In the genomic region with DNA sequence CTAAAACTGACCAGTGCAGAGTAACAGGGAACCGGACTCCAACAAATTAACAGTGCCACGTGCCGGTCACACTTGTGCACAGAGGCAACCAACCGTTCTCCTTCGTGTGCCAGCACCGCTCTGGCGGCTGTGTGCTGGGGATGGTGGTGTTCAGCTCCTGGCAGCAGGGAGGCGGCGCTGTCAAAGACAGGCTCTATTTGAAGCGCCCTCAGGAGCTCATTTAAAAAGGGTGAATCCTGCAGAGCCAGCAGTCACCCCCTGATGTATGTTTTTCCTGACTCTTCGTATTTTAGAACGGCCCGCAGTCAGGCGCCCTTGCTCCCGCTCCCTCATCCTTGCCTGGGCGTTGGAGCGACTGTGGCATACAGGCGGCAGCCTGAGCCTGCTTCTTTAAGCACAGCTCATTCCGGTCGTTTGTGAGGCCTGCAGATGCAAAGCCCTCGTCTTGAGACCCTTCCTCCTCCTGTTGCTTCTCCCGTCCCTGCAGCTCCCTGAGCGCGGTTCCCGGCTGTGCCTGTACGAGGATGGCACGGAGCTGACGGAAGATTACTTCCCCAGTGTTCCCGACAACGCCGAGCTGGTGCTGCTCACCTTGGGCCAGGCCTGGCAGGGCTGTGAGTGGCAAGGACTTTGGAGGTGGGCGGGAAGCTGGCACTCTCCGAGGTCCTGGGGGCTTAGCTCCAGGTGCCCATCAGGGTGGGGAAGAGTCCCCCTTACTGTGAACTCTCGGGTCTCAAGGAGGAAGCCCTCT, we compare ENCODE assay signal across 8 cellular contexts. TPM values are rescaled to one million over a fixed set of nuclear protein-coding genes. Genes with fewer than 3 reads are reported as not detected.
DNase-seq lines count a peak whose midpoint lies in the region; ATAC-seq and TF ChIP-seq lines count a peak whose summit lies in the region.

No MANE protein-coding gene starts in this region.

- no peaks in the 10 kb centered on the region for H3K27me3 ChIP-seq in hepatocyte

- peaks cover 16% of the 10 kb centered on the region for H3K4me1 ChIP-seq in hepatocyte (ENCODE audit: insufficient read depth)

- no peak for ATAC-seq in GM21786 (IDR thresholded peaks at IDR 0.05; ENCODE audit: unreplicated experiment)

- DNase-seq in DMS79 (lab: John Stamatoyannopoulos, UW), result peak; percentile 12
- DNase-seq in KBM-7, result peak; percentile 34
- DNase-seq in activated naive CD8-positive, alpha-beta T cell treated with anti-CD3 and anti-CD28 coated beads for 36 hours, result no peak
- DNase-seq in hepatocyte (ENCODE audit: low spot score), result peak; percentile 40
- DNase-seq in retina, result peak; percentile 63
- DNase-seq in GM19238 (ENCODE audit: insufficient read length, low spot score), result no peak
- DNase-seq in NCI-H2029 (lab: John Stamatoyannopoulos, UW), result no peak

- no peaks in the 10 kb centered on the region for H3K27me3 Mint-ChIP-seq in activated naive CD8-positive, alpha-beta T cell treated with anti-CD3 and anti-CD28 coated beads for 36 hours

- H3K79me2 ChIP-seq in hepatocyte, result peaks cover 58% of the 10 kb centered on the region

- in situ Hi-C loops in KBM-7 (cut with MboI; ENCODE audit: low pct_unique_long_range_greater_than_20kb, low sequenced_read_pairs), result no loop called here

- WGBS in hepatocyte (ENCODE audit: low lambda C conversion rate, missing lambda C conversion rate), result 73% methylated on average over 33 of the region's 34 CpGs

- H3K4me3 Mint-ChIP-seq in activated naive CD8-positive, alpha-beta T cell treated with anti-CD3 and anti-CD28 coated beads for 36 hours, result peak overlapping the region; percentile 96

- H2AFZ ChIP-seq in hepatocyte, result peak overlapping the region; percentile 70

- peaks cover 11% of the 10 kb centered on the region for H4K20me1 ChIP-seq in hepatocyte (ENCODE audit: insufficient read depth, poor library complexity, severe bottlenecking)

- H3K9me3 Mint-ChIP-seq in activated naive CD8-positive, alpha-beta T cell treated with anti-CD3 and anti-CD28 coated beads for 36 hours, result no peaks in the 10 kb centered on the region

- peak overlapping the region; percentile 78 for H3K4me3 ChIP-seq in hepatocyte

- TF ChIP-seq CTCF in hepatocyte (IDR thresholded peaks at IDR 0.05; ENCODE audit: poor library complexity), result peak; percentile 29

- H3K36me3 ChIP-seq in hepatocyte (replicated peaks; ENCODE audit: insufficient read depth, low read depth), result no peaks in the 10 kb centered on the region

- H3K27ac Mint-ChIP-seq in activated naive CD8-positive, alpha-beta T cell treated with anti-CD3 and anti-CD28 coated beads for 36 hours, result no peak overlapping the region

- no peak overlapping the region for H3K27ac ChIP-seq in hepatocyte

- H3K36me3 Mint-ChIP-seq in activated naive CD8-positive, alpha-beta T cell treated with anti-CD3 and anti-CD28 coated beads for 36 hours, result no peaks in the 10 kb centered on the region

- H3K9me2 ChIP-seq in hepatocyte (replicated peaks; ENCODE audit: insufficient read depth), result no peaks in the 10 kb centered on the region

- H3K4me2 ChIP-seq in hepatocyte, result peak overlapping the region; percentile 87

- H3K4me1 Mint-ChIP-seq in activated naive CD8-positive, alpha-beta T cell treated with anti-CD3 and anti-CD28 coated beads for 36 hours, result peaks cover 27% of the 10 kb centered on the region

- H3K9me3 ChIP-seq in hepatocyte (ENCODE audit: low read depth), result no peaks in the 10 kb centered on the region

RNA-seq across cellular contexts. Expression of gene DFFB, which starts 1.1 kb away (rescaled TPM):
- total RNA-seq in activated naive CD8-positive, alpha-beta T cell treated with anti-CD3 and anti-CD28 coated beads for 36 hours, result 10 to 100 TPM in 1 of 2 experiments, 1 to 10 TPM in 1; 8.8 to 11.1 TPM
- total RNA-seq in hepatocyte, result 5.3 and 6.2 TPM in 2 replicates
- 3.5 and 5.5 TPM in 2 replicates for polyA plus RNA-seq in hepatocyte

RNA-seq across cellular contexts. Expression of gene CEP104, which starts 1.4 kb away (rescaled TPM):
- 10 to 100 TPM; 28.8 to 40.1 TPM for total RNA-seq in activated naive CD8-positive, alpha-beta T cell treated with anti-CD3 and anti-CD28 coated beads for 36 hours
- total RNA-seq in hepatocyte, result 7.7 and 12.7 TPM in 2 replicates
- polyA plus RNA-seq in hepatocyte, result 22.6 and 25.2 TPM in 2 replicates

RNA-seq across cellular contexts. Expression of gene C1orf174, which starts 41.7 kb away (rescaled TPM):
- 10 to 100 TPM; 51.0 to 53.1 TPM for total RNA-seq in activated naive CD8-positive, alpha-beta T cell treated with anti-CD3 and anti-CD28 coated beads for 36 hours
- total RNA-seq in hepatocyte, result 20.7 and 26.7 TPM in 2 replicates
- 23.6 and 28.9 TPM in 2 replicates for polyA plus RNA-seq in hepatocyte

Comparison
In these comparisons a context has a peak if more than half of its experiments do, and no peak if none do; other contexts are left out.
1. DNase-seq: peak in DMS79 (single experiment), KBM-7 (single experiment), hepatocyte (single experiment) and retina (single experiment); none in activated naive CD8-positive, alpha-beta T cell treated with anti-CD3 and anti-CD28 coated beads for 36 hours (single experiment), GM19238 (single experiment) and NCI-H2029 (single experiment).